In genomic region chr15:92881838-92882696, GRCh38 we compare ENCODE assay signal across 8 cellular contexts. TPM values are rescaled to one million over a fixed set of nuclear protein-coding genes. Genes with fewer than 3 reads are reported as not detected.
DNase-seq lines count a peak whose midpoint lies in the region; ATAC-seq and TF ChIP-seq lines count a peak whose summit lies in the region.

No MANE protein-coding gene starts in this region.

- TF ChIP-seq POLR2A in GM18951 (IDR thresholded peaks at IDR 0.05; ENCODE audit: extremely low read depth, insufficient read depth, insufficient read length): peak; percentile 73

- peak; percentile 99 for DNase-seq in AG08396 (ENCODE audit: low spot score)
- peak; percentile 96 for DNase-seq in NCI-H2227 treated with DMSO at 0.1 percent for 48 hours (lab: John Stamatoyannopoulos, UW)
- DNase-seq in WTC11 (ENCODE audit: low spot score): peak; percentile 99
- DNase-seq in cardiac fibroblast (ENCODE audit: low read depth in 2 of 2): peak; percentile 100
- peak; percentile 98 for DNase-seq in iPS-NIHi7 (ENCODE audit: extremely low spot score)
- peak; percentile 93 for DNase-seq in smooth muscle cell (lab: John Stamatoyannopoulos, UW; ENCODE audit: unreplicated experiment)

- H3K36me3 Mint-ChIP-seq in WTC11: peaks cover 36% of the 10 kb centered on the region

- H2AFZ ChIP-seq in smooth muscle cell (ENCODE audit: low read depth): peak overlapping the region; percentile 40

- peak overlapping the region; percentile 67 for H3K4me3 Mint-ChIP-seq in WTC11

- peaks cover 33% of the 10 kb centered on the region for H4K20me1 ChIP-seq in smooth muscle cell (ENCODE audit: low read depth)

- H3K79me2 ChIP-seq in smooth muscle cell (ENCODE audit: low read depth): peaks cover 42% of the 10 kb centered on the region

- TF ChIP-seq CTCF in WTC11 (IDR thresholded peaks at IDR 0.05): no peak
- no peak for TF ChIP-seq CTCF in cardiac fibroblast (IDR thresholded peaks at IDR 0.05; ENCODE audit: low read depth, low read length)
- no peak for TF ChIP-seq CTCF in smooth muscle cell (IDR thresholded peaks at IDR 0.05; ENCODE audit: borderline replicate concordance, insufficient read depth, poor library complexity, severe bottlenecking)

- in situ Hi-C loops in GM18951 (cut with MboI; ENCODE audit: low sequenced_read_pairs, unreplicated experiment): no loop called here

- peaks cover 52% of the 10 kb centered on the region for H3K4me1 ChIP-seq in smooth muscle cell (ENCODE audit: low read depth)

- H3K4me3 ChIP-seq in cardiac fibroblast (replicated peaks in 1 of 2; ENCODE audit: low read depth in 2 of 2, low read length in 2 of 2): peak overlapping the region; percentile 27 to 69
- peak overlapping the region; percentile 85 for H3K4me3 ChIP-seq in smooth muscle cell

- no peaks in the 10 kb centered on the region for H3F3A ChIP-seq in smooth muscle cell (ENCODE audit: low read depth)

- H3K36me3 ChIP-seq in smooth muscle cell (ENCODE audit: low read depth): peaks cover 5% of the 10 kb centered on the region

- WGBS in smooth muscle cell (ENCODE audit: low lambda C conversion rate): 14% methylated on average over 30 of the region's 41 CpGs

- CTCF ChIA-PET in WTC11 (lab: Charles Lee): interaction anchor here (0.6 to 4.7 kb wide), 19 partner anchors 8 to 168 kb away, joined by 3 to 48 read pairs (median 4); partner anchors contain the start of gene CHD2

- peak overlapping the region; percentile 82 for H3K4me2 ChIP-seq in smooth muscle cell

- ATAC-seq in HG03175 (IDR thresholded peaks at IDR 0.05; ENCODE audit: unreplicated experiment): peak; percentile 96
- ATAC-seq in WTC11: peak; percentile 93

- H3K9ac ChIP-seq in smooth muscle cell (ENCODE audit: low read depth): peak overlapping the region; percentile 61

- H3K27me3 ChIP-seq in smooth muscle cell (ENCODE audit: low read depth): no peaks in the 10 kb centered on the region

- H3K27ac Mint-ChIP-seq in WTC11: peak overlapping the region; percentile 99

- peaks cover 65% of the 10 kb centered on the region for H3K4me1 Mint-ChIP-seq in WTC11

- H3K9me3 ChIP-seq in smooth muscle cell (replicated peaks; ENCODE audit: low read depth): no peaks in the 10 kb centered on the region

- POLR2A ChIA-PET in WTC11 (lab: Charles Lee): interaction anchor here (0.6 to 8.6 kb wide), 24 partner anchors 10 to 234 kb away, joined by 3 to 226 read pairs (median 6); partner anchors contain the start of gene CHD2

- H3K27ac ChIP-seq in smooth muscle cell (ENCODE audit: low read depth): peak overlapping the region; percentile 86

- H3K27me3 Mint-ChIP-seq in WTC11 (ENCODE audit: low read depth): no peaks in the 10 kb centered on the region

- no peaks in the 10 kb centered on the region for H3K9me3 Mint-ChIP-seq in WTC11

TF ChIP-seq in WTC11, 78 proteins besides CTCF, POLR2A, EP300 and RAD21:
- TF ChIP-seq ZNF671 (CRISPR knock-in tag; IDR thresholded peaks at IDR 0.05) (peak; percentile 39; the same call in 1 of the 2 replicates), RELA (CRISPR knock-in tag; IDR thresholded peaks at IDR 0.05; ENCODE audit: borderline replicate concordance) (no peak), ZNF219 (CRISPR knock-in tag; IDR thresholded peaks at IDR 0.05; ENCODE audit: borderline replicate concordance) (no peak), FOXK1 (CRISPR knock-in tag; IDR thresholded peaks at IDR 0.05) (peak; percentile 78; the same call in 1 of the 2 replicates), SP1 (CRISPR knock-in tag; conservative IDR thresholded peaks at IDR 0.05) (peak; percentile 84), ATF1 (CRISPR knock-in tag; IDR thresholded peaks at IDR 0.05) (no peak), TP53 (CRISPR knock-in tag; IDR thresholded peaks at IDR 0.05) (no peak), ZNF425 (CRISPR knock-in tag; conservative IDR thresholded peaks at IDR 0.05) (0 out of 2 replicates have a peak, but pooled peaks have one; percentile 15), NFYB (CRISPR knock-in tag; conservative IDR thresholded peaks at IDR 0.05; ENCODE audit: low read depth) (peak; percentile 91), TEAD1 (CRISPR knock-in tag; IDR thresholded peaks at IDR 0.05) (0 out of 2 replicates have a peak, but pooled peaks have one; percentile 1), ZNF532 (CRISPR knock-in tag; IDR thresholded peaks at IDR 0.05; ENCODE audit: borderline replicate concordance) (no peak; the same call in 1 of the 2 replicates), E2F5 (CRISPR knock-in tag; IDR thresholded peaks at IDR 0.05) (0 out of 2 replicates have a peak, but pooled peaks have one; percentile 12)

RNA-seq across cellular contexts. Expression of gene CHD2, which starts 18.1 kb away (rescaled TPM):
- total RNA-seq in WTC11 (2021) (75.8 to 101 TPM (median 87.6 TPM) in 3 replicates), smooth muscle cell (99.2 and 132 TPM in 2 replicates)
- 64.4 and 81.6 TPM in 2 replicates for polyA plus RNA-seq in smooth muscle cell

Comparison
In these comparisons a context has a peak if more than half of its experiments do, and no peak if none do; other contexts are left out.
1. Peak in every context shown above with its lines: DNase-seq, ATAC-seq, H3K4me3 ChIP-seq and H3K27ac ChIP-seq.